Comparison of ENCODE assay signal across 17 cellular contexts in genomic region chr21:45234127-45234526, GRCh38. TPM values are rescaled to one million over a fixed set of nuclear protein-coding genes. Genes with fewer than 3 reads are reported as not detected.
DNase-seq lines count a peak whose midpoint lies in the region; ATAC-seq and TF ChIP-seq lines count a peak whose summit lies in the region.
"Had no signal": no experiment of that assay in that cellular context is flagged by ENCODE, and none has a peak within 500 bp of the region (broad histone marks: within the 10 kb centered on the region; RNA-seq: fewer than 3 reads in every experiment).

No MANE protein-coding gene starts in this region.

- H3K4me3 ChIP-seq in CD8-positive, alpha-beta T cell (ENCODE audit: low read depth, low read length) = no peak overlapping the region
- peak overlapping the region; percentile 25 for H3K4me3 ChIP-seq in kidney epithelial cell (ENCODE audit: low read depth, low read length)

- H3K4me1 ChIP-seq in CD8-positive, alpha-beta T cell (ENCODE audit: insufficient read depth, low read length) = no peaks in the 10 kb centered on the region

- no peak for TF ChIP-seq CTCF in activated CD8-positive, alpha-beta T cell treated with anti-CD3 and anti-CD28 coated beads for 36 hours (IDR thresholded peaks at IDR 0.05)
- no peak for TF ChIP-seq CTCF in CD8-positive, alpha-beta T cell (IDR thresholded peaks at IDR 0.05)
- TF ChIP-seq CTCF in kidney epithelial cell (IDR thresholded peaks at IDR 0.05; ENCODE audit: insufficient read depth, low read length, poor library complexity, severe bottlenecking) = no peak

- peaks cover 6% of the 10 kb centered on the region for H3K27me3 ChIP-seq in CD8-positive, alpha-beta T cell (ENCODE audit: insufficient read depth, low read length)
- H3K27me3 ChIP-seq in kidney epithelial cell (ENCODE audit: control insufficient read depth, insufficient read depth, low read length) = peaks cover 8% of the 10 kb centered on the region

- peaks cover 15% of the 10 kb centered on the region for H3K27me3 Mint-ChIP-seq in activated CD8-positive, alpha-beta T cell treated with anti-CD3 and anti-CD28 coated beads for 36 hours
- peaks cover 38% of the 10 kb centered on the region for H3K27me3 Mint-ChIP-seq in activated CD8-positive, alpha-beta T cell treated with anti-CD3 and anti-CD28 coated beads, Interleukin-2, amount 10 ng/mL, durations not matched to agents 7 days and 5 days (ENCODE audit: low read depth)
- H3K27me3 Mint-ChIP-seq in CD8-positive, alpha-beta T cell (ENCODE audit: low read depth) = peaks cover 27% of the 10 kb centered on the region
- H3K27me3 Mint-ChIP-seq in T-helper 17 cell = peaks cover 6% of the 10 kb centered on the region

- H3K27ac ChIP-seq in CD8-positive, alpha-beta T cell (ENCODE audit: low read depth, low read length) = no peak overlapping the region

- H3K4me3 Mint-ChIP-seq in activated CD8-positive, alpha-beta T cell treated with anti-CD3 and anti-CD28 coated beads for 36 hours = peak overlapping the region; percentile 31
- no peak overlapping the region for H3K4me3 Mint-ChIP-seq in activated CD8-positive, alpha-beta T cell treated with anti-CD3 and anti-CD28 coated beads, Interleukin-2, amount 10 ng/mL, durations not matched to agents 7 days and 5 days
- H3K4me3 Mint-ChIP-seq in CD8-positive, alpha-beta T cell = peak overlapping the region; percentile 61
- peak overlapping the region; percentile 25 for H3K4me3 Mint-ChIP-seq in T-helper 17 cell

- no peaks in the 10 kb centered on the region for H3K9me3 ChIP-seq in CD8-positive, alpha-beta T cell (ENCODE audit: low read length)
- no peaks in the 10 kb centered on the region for H3K9me3 ChIP-seq in T-helper 17 cell (ENCODE audit: control insufficient read depth, low read length, poor library complexity, severe bottlenecking)

- intact Hi-C loops in activated CD8-positive, alpha-beta T cell treated with anti-CD3 and anti-CD28 coated beads for 36 hours (cut with micrococcal nuclease) = no loop called here
- intact Hi-C loops in CD8-positive, alpha-beta T cell (cut with DNase I, micrococcal nuclease) = no loop called here

- CTCF ChIA-PET in activated CD8-positive, alpha-beta T cell treated with anti-CD3 and anti-CD28 coated beads for 36 hours (lab: Charles Lee) = interaction anchor here (0.8 to 2.1 kb wide), 5 partner anchors 14 to 96 kb away, joined by 3 to 4 read pairs (median 3); no protein-coding TSS in a partner anchor
- CTCF ChIA-PET in activated CD8-positive, alpha-beta T cell treated with anti-CD3 and anti-CD28 coated beads, Interleukin-2, amount 10 ng/mL, durations not matched to agents 7 days and 5 days (lab: Charles Lee) = interaction anchor here (0.9 kb wide), 1 partner anchor 14 kb away, joined by 3 read pairs; no protein-coding TSS in a partner anchor
- CTCF ChIA-PET in CD8-positive, alpha-beta T cell (lab: Charles Lee) = no interaction called here

- no peaks in the 10 kb centered on the region for H3K36me3 ChIP-seq in CD8-positive, alpha-beta T cell (ENCODE audit: insufficient read depth, low read length)
- H3K36me3 ChIP-seq in kidney epithelial cell (ENCODE audit: control insufficient read depth, insufficient read depth, low read length) = no peaks in the 10 kb centered on the region

- no peaks in the 10 kb centered on the region for H3K4me1 Mint-ChIP-seq in activated CD8-positive, alpha-beta T cell treated with anti-CD3 and anti-CD28 coated beads for 36 hours (ENCODE audit: low read depth)
- no peaks in the 10 kb centered on the region for H3K4me1 Mint-ChIP-seq in activated CD8-positive, alpha-beta T cell treated with anti-CD3 and anti-CD28 coated beads, Interleukin-2, amount 10 ng/mL, durations not matched to agents 7 days and 5 days (ENCODE audit: low read depth)
- no peaks in the 10 kb centered on the region for H3K4me1 Mint-ChIP-seq in CD8-positive, alpha-beta T cell (ENCODE audit: low read depth)
- H3K4me1 Mint-ChIP-seq in T-helper 17 cell = peaks cover 14% of the 10 kb centered on the region

- POLR2A ChIA-PET in activated CD8-positive, alpha-beta T cell treated with anti-CD3 and anti-CD28 coated beads for 36 hours (lab: Charles Lee) = no interaction called here
- POLR2A ChIA-PET in activated CD8-positive, alpha-beta T cell treated with anti-CD3 and anti-CD28 coated beads, Interleukin-2, amount 10 ng/mL, durations not matched to agents 7 days and 5 days (lab: Charles Lee) = no interaction called here
- POLR2A ChIA-PET in CD8-positive, alpha-beta T cell (lab: Charles Lee) = no interaction called here

- no peak for DNase-seq in activated CD8-positive, alpha-beta T cell treated with anti-CD3 and anti-CD28 coated beads for 36 hours
- DNase-seq in activated CD8-positive, alpha-beta T cell treated with anti-CD3 and anti-CD28 coated beads, Interleukin-2, amount 10 ng/mL, durations not matched to agents 7 days and 5 days = no peak
- peak in 1 of 7 experiments; percentile 47 for DNase-seq in CD8-positive, alpha-beta T cell
- DNase-seq in T-helper 17 cell = no peak
- no peak for DNase-seq in kidney epithelial cell (ENCODE audit: low read depth)
- DNase-seq in anterior cingulate cortex (lab: John Stamatoyannopoulos, UW) = no peak
- DNase-seq in mesenteric fat pad (ENCODE audit: low spot score) = no peak
- DNase-seq: DMS 273 treated with DMSO at 0.1 percent for 48 hours, HCEC 1CT, IMR-90, Kasumi-1, NCI-H187, NCI-H446, NCI-H69, RPMI8226, SIG-M5 had no signal

- no peaks in the 10 kb centered on the region for H3K9me3 Mint-ChIP-seq in activated CD8-positive, alpha-beta T cell treated with anti-CD3 and anti-CD28 coated beads for 36 hours
- no peaks in the 10 kb centered on the region for H3K9me3 Mint-ChIP-seq in activated CD8-positive, alpha-beta T cell treated with anti-CD3 and anti-CD28 coated beads, Interleukin-2, amount 10 ng/mL, durations not matched to agents 7 days and 5 days (ENCODE audit: insufficient read depth)
- H3K9me3 Mint-ChIP-seq in CD8-positive, alpha-beta T cell = no peaks in the 10 kb centered on the region

- H3K36me3 Mint-ChIP-seq in activated CD8-positive, alpha-beta T cell treated with anti-CD3 and anti-CD28 coated beads for 36 hours (ENCODE audit: low read depth) = no peaks in the 10 kb centered on the region
- no peaks in the 10 kb centered on the region for H3K36me3 Mint-ChIP-seq in activated CD8-positive, alpha-beta T cell treated with anti-CD3 and anti-CD28 coated beads, Interleukin-2, amount 10 ng/mL, durations not matched to agents 7 days and 5 days (ENCODE audit: low read depth)
- no peaks in the 10 kb centered on the region for H3K36me3 Mint-ChIP-seq in CD8-positive, alpha-beta T cell
- no peaks in the 10 kb centered on the region for H3K36me3 Mint-ChIP-seq in T-helper 17 cell (ENCODE audit: low read depth)

- no peak for ATAC-seq in activated CD8-positive, alpha-beta T cell treated with anti-CD3 and anti-CD28 coated beads for 36 hours
- ATAC-seq in activated CD8-positive, alpha-beta T cell treated with anti-CD3 and anti-CD28 coated beads, Interleukin-2, amount 10 ng/mL, durations not matched to agents 7 days and 5 days = no peak
- no peak for ATAC-seq in CD8-positive, alpha-beta T cell
- no peak for ATAC-seq in T-helper 17 cell
- no peak for ATAC-seq in HG03280 (IDR thresholded peaks at IDR 0.05; ENCODE audit: unreplicated experiment)

- H3K27ac Mint-ChIP-seq in activated CD8-positive, alpha-beta T cell treated with anti-CD3 and anti-CD28 coated beads for 36 hours = no peak overlapping the region
- no peak overlapping the region for H3K27ac Mint-ChIP-seq in activated CD8-positive, alpha-beta T cell treated with anti-CD3 and anti-CD28 coated beads, Interleukin-2, amount 10 ng/mL, durations not matched to agents 7 days and 5 days
- H3K27ac Mint-ChIP-seq in CD8-positive, alpha-beta T cell = no peak overlapping the region
- no peak overlapping the region for H3K27ac Mint-ChIP-seq in T-helper 17 cell

RNA-seq across cellular contexts. Expression of gene POFUT2, which starts 53.6 kb away (rescaled TPM):
- total RNA-seq in activated CD8-positive, alpha-beta T cell treated with anti-CD3 and anti-CD28 coated beads for 36 hours = 10 to 100 TPM; 11.7 to 12.4 TPM
- 10 to 100 TPM; 13.6 to 16.0 TPM for total RNA-seq in activated CD8-positive, alpha-beta T cell treated with anti-CD3 and anti-CD28 coated beads, Interleukin-2, amount 10 ng/mL, durations not matched to agents 7 days and 5 days
- 10 to 100 TPM; 54.7 to 56.7 TPM for total RNA-seq in CD8-positive, alpha-beta T cell
- total RNA-seq in T-helper 17 cell = 10 to 100 TPM; 48.5 to 66.4 TPM
- 22.5 and 38.3 TPM in 2 replicates for total RNA-seq in kidney epithelial cell
- 29.6 TPM for total RNA-seq in mesenteric fat pad
